ENCODE assay signal across 19 cellular contexts in the genomic region with DNA sequence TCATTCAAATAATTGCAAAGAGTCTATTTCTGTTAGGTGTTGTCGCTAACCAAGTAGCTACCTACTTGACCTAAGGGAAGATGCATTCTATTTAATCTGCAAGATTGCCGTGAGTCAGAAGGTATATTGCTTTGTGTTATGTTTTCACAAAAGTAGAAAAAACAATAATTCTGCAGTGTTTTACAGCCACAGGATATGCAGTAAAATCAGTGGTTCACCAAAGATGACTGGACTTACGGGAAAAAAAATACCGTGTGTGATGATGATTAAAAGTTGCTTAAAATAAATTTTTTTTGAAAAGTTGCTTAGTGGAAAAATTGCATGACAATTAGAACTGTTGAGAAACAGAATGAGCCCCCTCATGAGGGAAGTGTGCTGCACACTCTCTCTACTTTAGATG.
"Had no signal": no experiment of that assay in that cellular context is flagged by ENCODE, and none has a peak within 500 bp of the region (broad histone marks: within the 10 kb centered on the region; RNA-seq: fewer than 3 reads in every experiment).

No MANE protein-coding gene starts in this region.

- H3K9me3 Mint-ChIP-seq: activated CD4-positive, alpha-beta T cell treated with anti-CD3 and anti-CD28 coated beads, Interleukin-2, amount 10 ng/mL, durations not matched to agents 24 days and 14 days; activated T-helper 2 cell treated with anti-CD3 and anti-CD28 coated beads, Interferon-gamma antibody, Interleukin-2, Interleukin-4, amounts not matched to agents 10 μg/mL and 5 μg/mL and 100 μg/mL, durations not matched to agents 14 hours and 24 hours and 36 hours; naive thymus-derived CD8-positive, alpha-beta T cell; T-helper 1 cell treated with Interleukin-12 subunit alpha and Interleukin-12 subunit beta and Interleukin-4 antibody, amounts not matched to agents 30 μg/mL and 1 μg/mL, for 36 hours; WTC11 had no signal

- FAIRE-seq: bronchial epithelial cell had no signal

- H3K36me3 Mint-ChIP-seq: WTC11 had no signal

- H3K9me3 ChIP-seq: colonic mucosa, gastroesophageal sphincter, mucosa of descending colon, stomach, thoracic aorta had no signal

- ATAC-seq: gastroesophageal sphincter; left lobe of liver; mucosa of descending colon; naive thymus-derived CD8-positive, alpha-beta T cell; sciatic nerve; WTC11 had no signal

- H3K27me3 ChIP-seq: colonic mucosa, gastroesophageal sphincter, stomach had no signal

- H3K27me3 Mint-ChIP-seq: activated CD4-positive, alpha-beta T cell treated with anti-CD3 and anti-CD28 coated beads, Interleukin-2, amount 10 ng/mL, durations not matched to agents 24 days and 14 days; naive thymus-derived CD8-positive, alpha-beta T cell had no signal

- H3K36me3 ChIP-seq: colonic mucosa, gastroesophageal sphincter, stomach, thoracic aorta had no signal

- H3K4me1 ChIP-seq: colonic mucosa had no signal

- H3K27ac ChIP-seq: colonic mucosa, gastroesophageal sphincter, stomach, thoracic aorta had no signal

- H3K4me3 Mint-ChIP-seq: activated CD4-positive, alpha-beta T cell treated with anti-CD3 and anti-CD28 coated beads, Interleukin-2, amount 10 ng/mL, durations not matched to agents 24 days and 14 days; naive thymus-derived CD8-positive, alpha-beta T cell; T-helper 1 cell treated with Interleukin-12 subunit alpha and Interleukin-12 subunit beta and Interleukin-4 antibody, amounts not matched to agents 30 μg/mL and 1 μg/mL, for 36 hours; WTC11 had no signal

- DNase-seq: activated CD4-positive, alpha-beta T cell treated with anti-CD3 and anti-CD28 coated beads, Interleukin-2, amount 10 ng/mL, durations not matched to agents 24 days and 14 days; activated naive CD4-positive, alpha-beta T cell treated with anti-CD3 and anti-CD28 coated beads, Interleukin-2, amount 50 U/mL, for 16 hours; amniotic stem cell; colonic mucosa; effector CD8-positive, alpha-beta T cell; islet precursor cell; mucosa of descending colon; naive thymus-derived CD8-positive, alpha-beta T cell; nucleus accumbens; stimulated activated CD4-positive, alpha-beta T cell treated with anti-CD3 and anti-CD28 coated beads, Interleukin-4, amount 100 ng/mL, for 1 hour; stomach had no signal

- H3K4me3 ChIP-seq: colonic mucosa, gastroesophageal sphincter, mucosa of descending colon, stomach, thoracic aorta had no signal

- H3K27ac Mint-ChIP-seq: activated CD4-positive, alpha-beta T cell treated with anti-CD3 and anti-CD28 coated beads, Interleukin-2, amount 10 ng/mL, durations not matched to agents 24 days and 14 days; T-helper 1 cell treated with Interleukin-12 subunit alpha and Interleukin-12 subunit beta and Interleukin-4 antibody, amounts not matched to agents 30 μg/mL and 1 μg/mL, for 36 hours; WTC11 had no signal
